Comparison of ENCODE assay signal across 14 cellular contexts in the genomic region with DNA sequence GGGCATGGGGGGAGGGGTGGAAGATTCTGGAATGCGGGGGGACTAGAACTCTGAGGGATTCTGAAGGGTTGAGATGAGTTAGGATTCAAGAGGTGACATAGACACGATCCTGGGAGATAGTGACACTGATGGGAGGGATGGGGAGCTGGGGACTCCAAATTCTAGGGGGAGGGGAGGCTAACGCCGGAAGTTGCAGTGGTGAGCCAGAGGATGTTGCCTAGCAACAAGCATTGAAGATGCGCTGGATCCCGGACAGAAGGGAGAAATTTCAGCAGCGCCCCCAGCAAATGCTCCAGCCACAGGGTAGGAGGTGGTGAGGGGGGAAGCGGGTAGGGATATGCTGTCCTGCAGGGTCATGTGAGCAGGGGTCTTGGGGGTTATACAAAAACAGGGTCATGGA. TPM values are rescaled to one million over a fixed set of nuclear protein-coding genes. Genes with fewer than 3 reads are reported as not detected.
DNase-seq lines count a peak whose midpoint lies in the region; ATAC-seq and TF ChIP-seq lines count a peak whose summit lies in the region.
"Had no signal": no experiment of that assay in that cellular context is flagged by ENCODE, and none has a peak within 500 bp of the region (broad histone marks: within the 10 kb centered on the region; RNA-seq: fewer than 3 reads in every experiment).

No MANE protein-coding gene starts in this region.

- no peak for TF ChIP-seq CTCF in right atrium auricular region (IDR thresholded peaks at IDR 0.05)

- DNase-seq in AG08395 (ENCODE audit: low spot score): peak; percentile 38
- DNase-seq in NCI-H748 treated with DMSO at 0.1 percent for 48 hours (lab: John Stamatoyannopoulos, UW): peak; percentile 28
- no peak for DNase-seq in right atrium auricular region (ENCODE audit: low spot score)
- no peak for DNase-seq in NCI-H2081 (lab: John Stamatoyannopoulos, UW)
- DNase-seq: CD4-positive, alpha-beta T cell; GOT3; NCI-H446; Right ventricle myocardium superior; stimulated activated naive CD8-positive, alpha-beta T cell treated with anti-CD3 and anti-CD28 coated beads, Interleukin-15, amount 100 ng/mL, for 72 hours; WERI-Rb-1 had no signal

- peak overlapping the region; percentile 4; the same call in 1 of the 2 replicates for H3K4me3 ChIP-seq in iPS-20b (ENCODE audit: low read length)
- H3K4me3 ChIP-seq in right atrium auricular region: no peak overlapping the region

- H3K27me3 ChIP-seq in iPS-20b (ENCODE audit: insufficient read depth, low read length) (peaks cover 39% of the 10 kb centered on the region), right atrium auricular region (peaks cover 0 to 5% of the 10 kb centered on the region in 2 donors)

- H3K4me1 ChIP-seq in ES-I3 (ENCODE audit: insufficient read depth, low read length): peaks cover 8% of the 10 kb centered on the region; the same call in 1 of the 2 replicates
- peaks cover 8% of the 10 kb centered on the region; the same call in 1 of the 2 replicates for H3K4me1 ChIP-seq in iPS-20b (ENCODE audit: insufficient read depth, low read length)
- H3K4me1 ChIP-seq in right atrium auricular region: peaks cover 0 to 26% of the 10 kb centered on the region in 2 donors

- ATAC-seq in GM18519 (IDR thresholded peaks at IDR 0.05; ENCODE audit: low FRiP score, unreplicated experiment) (no peak), HG03521 (IDR thresholded peaks at IDR 0.05; ENCODE audit: unreplicated experiment) (no peak)
- ATAC-seq: stimulated activated naive CD8-positive, alpha-beta T cell treated with anti-CD3 and anti-CD28 coated beads, Interleukin-15, amount 100 ng/mL, for 72 hours had no signal

- H3K36me3 ChIP-seq in ES-I3 (ENCODE audit: insufficient read depth, low read length) (no peaks in the 10 kb centered on the region), iPS-20b (ENCODE audit: insufficient read depth, low read depth, low read length) (no peaks in the 10 kb centered on the region; the same call in 1 of the 2 replicates), right atrium auricular region (no peaks in the 10 kb centered on the region)

- H3K27ac ChIP-seq in iPS-20b (ENCODE audit: low read length) (no peak overlapping the region), right atrium auricular region (no peak overlapping the region)
- H3K27ac ChIP-seq: WERI-Rb-1 had no signal

- H3K9me3 ChIP-seq in ES-I3 (ENCODE audit: control insufficient read depth, insufficient read depth, low read length) (no peaks in the 10 kb centered on the region), iPS-20b (ENCODE audit: insufficient read depth, low read depth, low read length) (no peaks in the 10 kb centered on the region), right atrium auricular region (no peaks in the 10 kb centered on the region)

- peak overlapping the region; percentile 22; the same call in 1 of the 2 replicates for H3K9ac ChIP-seq in ES-I3 (ENCODE audit: low read depth, low read length)
- H3K9ac ChIP-seq in iPS-20b (ENCODE audit: low read depth, low read length): no peak overlapping the region

RNA-seq across cellular contexts. Expression of a gene that starts 6.9 kb away (rescaled TPM):
- total RNA-seq in right atrium auricular region: 100 to 1,000 TPM; 152 to 257 TPM

RNA-seq across cellular contexts. Expression of a gene that starts 17.6 kb away (rescaled TPM):
- 10 to 100 TPM; 15.8 to 35.6 TPM for total RNA-seq in right atrium auricular region

Comparison
In these comparisons a context has a peak if more than half of its experiments do, and no peak if none do; other contexts are left out.
1. DNase-seq: peak in AG08395 (single experiment) and NCI-H748 treated with DMSO at 0.1 percent for 48 hours (single experiment); none in right atrium auricular region (single experiment) and NCI-H2081 (0 of 2).